21 cellular contexts compared by ENCODE assay signal in genomic region chr22:25496396-25497064, GRCh38.
"Had no signal": no experiment of that assay in that cellular context is flagged by ENCODE, and none has a peak within 500 bp of the region (broad histone marks: within the 10 kb centered on the region; RNA-seq: fewer than 3 reads in every experiment).

No MANE protein-coding gene starts in this region.

- H3K27ac Mint-ChIP-seq: activated naive CD8-positive, alpha-beta T cell; activated T-helper 1 cell treated with anti-CD3 and anti-CD28 coated beads, Interleukin-12 subunit alpha, Interleukin-12 subunit beta, Interleukin-2, Interleukin-4 antibody, amounts not matched to agents 30 ng/mL and 10 ng/mL and 1 ng/mL, durations not matched to agents 14 hours and 24 hours and 36 hours; mesothelial cell of epicardium; T-helper 17 cell had no signal

- DNase-seq: activated CD4-positive, alpha-beta T cell treated with anti-CD3 and anti-CD28 coated beads for 1 hour; activated CD8-positive, alpha-beta memory T cell treated with anti-CD3 and anti-CD28 coated beads for 24 hours; activated gamma-delta T cell treated with Interleukin-2 at 50 U/mL for 16 hours; amygdala; body of pancreas; caudate nucleus; colonic mucosa; erythroblast; left colon; lower lobe of right lung; stimulated activated CD4-positive, alpha-beta T cell treated with anti-CD3 and anti-CD28 coated beads, Interleukin-1b, Interleukin-23, amount 100 ng/mL, for 48 hours; stimulated activated CD8-positive, alpha-beta memory T cell treated with anti-CD3 and anti-CD28 coated beads, Interleukin-4, amount 100 ng/mL, for 48 hours; stimulated activated naive CD4-positive, alpha-beta T cell; T-helper 17 cell had no signal

- ATAC-seq: body of pancreas, left colon, lower lobe of right lung, T-helper 17 cell had no signal

- H3K9me3 ChIP-seq: body of pancreas, colonic mucosa, lower lobe of right lung, thyroid gland had no signal

- H3K9me3 Mint-ChIP-seq: activated T-helper 1 cell treated with anti-CD3 and anti-CD28 coated beads, Interleukin-12 subunit alpha, Interleukin-12 subunit beta, Interleukin-2, Interleukin-4 antibody, amounts not matched to agents 30 ng/mL and 10 ng/mL and 1 ng/mL, durations not matched to agents 14 hours and 24 hours and 36 hours; mesothelial cell of epicardium; nephron had no signal

- H2AFZ ChIP-seq: parathyroid adenoma had no signal

- H3K79me2 ChIP-seq: parathyroid adenoma had no signal

- H3K9ac ChIP-seq: parathyroid adenoma had no signal

- H3K27ac ChIP-seq: colonic mucosa, lower lobe of right lung, parathyroid adenoma, thyroid gland, VCaP had no signal

- H3K36me3 ChIP-seq: colonic mucosa, lower lobe of right lung, thyroid gland had no signal

- H3K27me3 Mint-ChIP-seq: activated naive CD8-positive, alpha-beta T cell had no signal

- H3K4me3 Mint-ChIP-seq: activated naive CD8-positive, alpha-beta T cell; activated T-helper 1 cell treated with anti-CD3 and anti-CD28 coated beads, Interleukin-12 subunit alpha, Interleukin-12 subunit beta, Interleukin-2, Interleukin-4 antibody, amounts not matched to agents 30 ng/mL and 10 ng/mL and 1 ng/mL, durations not matched to agents 14 hours and 24 hours and 36 hours; mesothelial cell of epicardium; nephron; T-helper 17 cell had no signal

- H3K4me3 ChIP-seq: body of pancreas, colonic mucosa, lower lobe of right lung, thyroid gland had no signal

- H3K4me1 ChIP-seq: colonic mucosa, lower lobe of right lung had no signal

- H3K27me3 ChIP-seq: body of pancreas, colonic mucosa, thyroid gland had no signal
